Comparison of ENCODE assay signal across 8 cellular contexts in the genomic region with DNA sequence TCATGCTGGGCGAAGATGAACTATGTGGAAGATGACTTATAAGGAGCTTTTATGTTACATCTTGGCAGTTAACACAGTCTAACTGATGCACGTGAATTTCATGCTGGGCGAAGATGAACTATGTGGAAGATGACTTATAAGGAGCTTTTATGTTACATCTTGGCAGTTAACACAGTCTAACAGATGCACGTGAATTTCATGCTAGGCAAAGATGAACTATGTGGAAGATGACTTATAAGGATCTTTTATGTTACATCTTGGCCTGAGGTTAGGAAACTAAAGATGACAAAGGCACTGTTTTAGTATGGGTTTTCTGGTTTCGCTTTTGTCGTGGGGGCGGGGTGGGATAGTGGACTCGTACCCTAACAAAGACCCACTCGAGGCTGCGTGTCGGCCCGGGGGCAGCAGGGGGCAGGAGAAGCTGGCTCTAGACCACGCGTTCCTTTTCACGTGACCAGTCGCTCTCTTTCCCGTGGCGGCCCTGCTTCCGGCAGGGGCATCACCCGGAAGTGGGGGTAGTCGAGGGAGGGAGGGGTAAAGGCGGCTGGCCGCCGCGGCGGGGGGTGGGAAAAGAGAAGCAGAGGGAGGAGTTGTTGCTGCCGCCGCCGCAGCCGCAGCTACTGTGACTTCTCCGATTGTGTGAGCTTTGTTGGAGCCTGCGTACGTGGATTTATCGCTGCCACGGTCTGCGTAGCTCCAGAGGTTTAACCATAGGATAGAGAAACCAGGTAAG. TPM values are rescaled to one million over a fixed set of nuclear protein-coding genes. Genes with fewer than 3 reads are reported as not detected.
DNase-seq lines count a peak whose midpoint lies in the region; ATAC-seq lines count a peak whose summit lies in the region.

A gene (plus strand): TSS at position 586 of the 733 bp plus-strand sequence. CDS start 60,949 bp downstream, outside the sequence.

- 1 to 22% methylated on average over 32 to 36 of the region's 36 CpGs for WGBS in aorta, 2 donors

- H3K4me3 ChIP-seq in rectal smooth muscle tissue (ENCODE audit: low read length) = peak within 1 kb of the TSS; percentile 86
- peak within 1 kb of the TSS; percentile 52 to 69 for H3K4me3 ChIP-seq in aorta (ENCODE audit: low read length in 2 of 2)

- peak within 1 kb of the TSS; percentile 64 for H3K9ac ChIP-seq in rectal smooth muscle tissue (ENCODE audit: low read length)

- H3K4me1 ChIP-seq in rectal smooth muscle tissue (ENCODE audit: control insufficient read depth, insufficient read depth, low read length) = no peaks in the 10 kb centered on the region
- no peaks in the 10 kb centered on the region for H3K4me1 ChIP-seq in aorta (ENCODE audit: control insufficient read depth in 1 of 2, insufficient read depth in 2 of 2, low read length in 2 of 2)

- DNase-seq in NCI-H146 treated with DMSO at 0.1 percent for 48 hours (lab: John Stamatoyannopoulos, UW; ENCODE audit: unreplicated experiment) = peak; percentile 84
- DNase-seq in hepatic stellate cell (ENCODE audit: low spot score) = peak; percentile 82
- DNase-seq in aorta = peak; percentile 94

- H3K9me3 ChIP-seq in aorta (ENCODE audit: control insufficient read depth, low read length) = no peaks in the 10 kb centered on the region

- H3K27me3 ChIP-seq in rectal smooth muscle tissue (ENCODE audit: control insufficient read depth, insufficient read depth, low read length) = no peaks in the 10 kb centered on the region
- no peaks in the 10 kb centered on the region for H3K27me3 ChIP-seq in aorta (ENCODE audit: control insufficient read depth in 1 of 2, insufficient read depth in 2 of 2, low read length in 1 of 2)

- intact Hi-C loops in T-helper 1 cell treated with Interleukin-12 subunit alpha and Interleukin-12 subunit beta and Interleukin-4 antibody, amounts not matched to agents 30 ng/mL and 1 ng/mL, for 36 hours (cut with micrococcal nuclease) = loop anchor here (1.0 to 10.0 kb wide), 11 partner anchors 11 to 1735 kb away; a partner anchor contains a TSS
- intact Hi-C loops in aorta (cut with DNase I) = loop anchor here (5.0 to 10.0 kb wide), 2 partner anchors 122 to 195 kb away; a partner anchor contains a TSS

- H3K36me3 ChIP-seq in rectal smooth muscle tissue (ENCODE audit: control insufficient read depth, insufficient read depth, low read length) (no peaks in the 10 kb centered on the region), aorta (ENCODE audit: control insufficient read depth in 1 of 2, insufficient read depth in 2 of 2, low read length in 1 of 2) (no peaks in the 10 kb centered on the region)

- ATAC-seq in GM18498 (IDR thresholded peaks at IDR 0.05; ENCODE audit: unreplicated experiment) (peak; percentile 96), HG02885 (IDR thresholded peaks at IDR 0.05; ENCODE audit: poor library complexity, unreplicated experiment) (peak; percentile 95), aorta (ENCODE audit: low FRiP score) (peak; percentile 95)

- H3K27ac ChIP-seq in angular gyrus (ENCODE audit: low read depth, low read length) (peak within 1 kb of the TSS; percentile 74), rectal smooth muscle tissue (ENCODE audit: low read depth, low read length) (peak within 1 kb of the TSS; percentile 83), aorta (ENCODE audit: low read depth in 1 of 2, low read length in 2 of 2) (peak within 1 kb of the TSS in 1 of 2 donors; percentile 55)

RNA-seq across cellular contexts. Expression of the gene that starts here (rescaled TPM):
- 10.5 and 12.1 TPM in 2 replicates for total RNA-seq in T-helper 1 cell treated with Interleukin-12 subunit alpha and Interleukin-12 subunit beta and Interleukin-4 antibody, amounts not matched to agents 30 ng/mL and 1 ng/mL, for 36 hours
- 10 to 100 TPM; 14.9 to 18.7 TPM for total RNA-seq in aorta
- polyA plus RNA-seq in aorta = 1 to 10 TPM in 1 of 2 donors, under 1 TPM in 1; 0.88 to 3.0 TPM
